10 cellular contexts compared by ENCODE assay signal in genomic region chr10:121910673-121911420, GRCh38.
DNase-seq lines count a peak whose midpoint lies in the region; ATAC-seq and TF ChIP-seq lines count a peak whose summit lies in the region.
"Had no signal": no experiment of that assay in that cellular context is flagged by ENCODE, and none has a peak within 500 bp of the region (broad histone marks: within the 10 kb centered on the region; RNA-seq: fewer than 3 reads in every experiment).

No MANE protein-coding gene starts in this region.

- no peaks in the 10 kb centered on the region for H3K9me2 ChIP-seq in MM.1S (replicated peaks; ENCODE audit: insufficient read depth, low read length)

- H3K4me1 ChIP-seq in OCI-LY3 (ENCODE audit: low read length) (peaks cover 11% of the 10 kb centered on the region), MM.1S (ENCODE audit: low read length) (no peaks in the 10 kb centered on the region)

- no peaks in the 10 kb centered on the region for H3K36me3 ChIP-seq in OCI-LY3 (replicated peaks; ENCODE audit: low read depth, low read length)
- peaks cover 4% of the 10 kb centered on the region; the same call in 1 of the 2 replicates for H3K36me3 ChIP-seq in MM.1S (replicated peaks; ENCODE audit: insufficient read depth, low read length)

- no peaks in the 10 kb centered on the region for H4K20me1 ChIP-seq in OCI-LY3 (ENCODE audit: insufficient read depth, low read length)
- no peaks in the 10 kb centered on the region for H4K20me1 ChIP-seq in MM.1S (ENCODE audit: insufficient read depth, low read length)

- no peaks in the 10 kb centered on the region for H3F3A ChIP-seq in MM.1S (ENCODE audit: insufficient read depth, low read length)

- ATAC-seq in GM18868 (IDR thresholded peaks at IDR 0.05; ENCODE audit: unreplicated experiment): peak; percentile 74

- H3K27ac ChIP-seq in OCI-LY3 (ENCODE audit: low read length): no peak overlapping the region
- no peak overlapping the region for H3K27ac ChIP-seq in MM.1S (ENCODE audit: low read length)

- TF ChIP-seq CTCF in AG10803 (conservative IDR thresholded peaks at IDR 0.05; ENCODE audit: low read length) (no peak), OCI-LY3 (IDR thresholded peaks at IDR 0.05; ENCODE audit: low read depth, low read length) (no peak), MM.1S (IDR thresholded peaks at IDR 0.05; ENCODE audit: low read length) (no peak)

- H3K4me3 ChIP-seq in AG10803 (ENCODE audit: low read length) (no peak overlapping the region), OCI-LY3 (ENCODE audit: low read length) (no peak overlapping the region), MM.1S (ENCODE audit: low read length) (no peak overlapping the region)
- H3K4me3 ChIP-seq: lung had no signal

- no peaks in the 10 kb centered on the region for H3K9me3 ChIP-seq in OCI-LY3 (ENCODE audit: insufficient read depth, low read length)
- H3K9me3 ChIP-seq in MM.1S (replicated peaks; ENCODE audit: insufficient read depth, low read length): no peaks in the 10 kb centered on the region

- no peaks in the 10 kb centered on the region for H3K79me2 ChIP-seq in OCI-LY3 (ENCODE audit: low read length)
- H3K79me2 ChIP-seq in MM.1S (ENCODE audit: low read length): no peaks in the 10 kb centered on the region

- no peak overlapping the region for H3K9ac ChIP-seq in OCI-LY3 (ENCODE audit: low read length)
- H3K9ac ChIP-seq in MM.1S (ENCODE audit: low read length): no peak overlapping the region

- DNase-seq in AG10803 (ENCODE audit: low read depth): peak; percentile 23
- DNase-seq in iris pigment epithelial cell (ENCODE audit: low read depth): peak; percentile 76
- DNase-seq in DMS79 treated with DMSO at 0.1 percent for 48 hours (lab: John Stamatoyannopoulos, UW): no peak
- DNase-seq in MM.1S: no peak
- DNase-seq in activated CD4-positive, alpha-beta T cell treated with anti-CD3 and anti-CD28 coated beads, Interleukin-2, amount 50 U/mL, for 4 hours: no peak
- no peak for DNase-seq in NCI-H2107 (lab: John Stamatoyannopoulos, UW)
- DNase-seq: central memory CD4-positive, alpha-beta T cell had no signal

- H3K27me3 ChIP-seq in OCI-LY3 (ENCODE audit: low read depth, low read length): no peaks in the 10 kb centered on the region
- H3K27me3 ChIP-seq in MM.1S (replicated peaks; ENCODE audit: insufficient read depth, low read length): no peaks in the 10 kb centered on the region

- H3K4me2 ChIP-seq in OCI-LY3 (ENCODE audit: low read length) (peak overlapping the region; percentile 24), MM.1S (ENCODE audit: low read depth, low read length) (no peak overlapping the region)

- H2AFZ ChIP-seq in OCI-LY3 (ENCODE audit: low read depth, low read length): no peak overlapping the region
- no peak overlapping the region for H2AFZ ChIP-seq in MM.1S (ENCODE audit: low read length)

Comparison
In these comparisons a context has a peak if more than half of its experiments do, and no peak if none do; other contexts are left out.
1. DNase-seq: peak in AG10803 (single experiment) and iris pigment epithelial cell (single experiment); none in DMS79 treated with DMSO at 0.1 percent for 48 hours (single experiment), MM.1S (single experiment), activated CD4-positive, alpha-beta T cell treated with anti-CD3 and anti-CD28 coated beads, Interleukin-2, amount 50 U/mL, for 4 hours (0 of 2) and NCI-H2107 (single experiment).